7 cellular contexts compared by ENCODE assay signal in the genomic region with DNA sequence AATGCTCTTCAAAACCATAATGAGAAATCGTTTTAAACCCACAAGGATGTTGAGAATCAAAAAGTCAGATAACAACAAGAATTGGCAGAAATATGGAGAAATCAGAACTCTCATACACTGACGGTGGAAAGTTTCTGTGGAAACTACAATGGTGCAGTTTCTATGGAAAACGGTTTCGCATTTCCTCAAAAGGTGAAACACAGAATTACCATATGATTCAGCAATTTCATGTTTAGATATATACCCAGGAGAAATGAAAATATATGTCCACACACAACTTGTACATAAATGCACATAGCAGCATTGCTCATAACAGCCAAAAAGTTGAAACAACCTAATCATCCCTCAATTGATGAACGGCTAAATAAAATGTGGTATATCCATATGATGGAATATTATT.
"Had no signal": no experiment of that assay in that cellular context is flagged by ENCODE, and none has a peak within 500 bp of the region (broad histone marks: within the 10 kb centered on the region; RNA-seq: fewer than 3 reads in every experiment).

No MANE protein-coding gene starts in this region.

- DNase-seq: IMR-90, KBM-7, KG1 had no signal

- H3K27ac ChIP-seq: HL-60, KMS-11 had no signal

- H3K9ac ChIP-seq: KMS-11 had no signal

- FAIRE-seq: HepG2, HTR-8/SVneo had no signal

- ATAC-seq: HepG2 had no signal

- H3K4me2 ChIP-seq: KMS-11 had no signal
